In genomic region chr21:36707763-36708511, GRCh38 we compare ENCODE assay signal across 16 cellular contexts. TPM values are rescaled to one million over a fixed set of nuclear protein-coding genes. Genes with fewer than 3 reads are reported as not detected.
DNase-seq lines count a peak whose midpoint lies in the region; ATAC-seq, FAIRE-seq and TF ChIP-seq lines count a peak whose summit lies in the region.
"Had no signal": no experiment of that assay in that cellular context is flagged by ENCODE, and none has a peak within 500 bp of the region (broad histone marks: within the 10 kb centered on the region; RNA-seq: fewer than 3 reads in every experiment).

No MANE protein-coding gene starts in this region.

- H3K27me3 ChIP-seq in right lobe of liver: peaks cover 32 to 88% of the 10 kb centered on the region in 2 donors
- H3K27me3 ChIP-seq in HepG2 (ENCODE audit: control insufficient read depth in 1 of 2, insufficient read depth in 2 of 2, low read length in 2 of 2): peaks cover 0 to 20% of the 10 kb centered on the region in 2 experiments; a peak in 3 of 5 replicates
- H3K27me3 ChIP-seq in H1 (replicated peaks in 1 of 4; ENCODE audit: control insufficient read depth in 3 of 4, extremely low read depth in 1 of 4, insufficient read depth in 3 of 4, low read length in 3 of 4): peaks cover 69 to 98% (median 79%) of the 10 kb centered on the region in 4 experiments
- peaks cover 73 to 100% (median 91%) of the 10 kb centered on the region in 3 experiments for H3K27me3 ChIP-seq in neuronal stem cell (ENCODE audit: control insufficient read depth in 3 of 3, insufficient read depth in 3 of 3, low read depth in 1 of 3, low read length in 3 of 3)

- no peak overlapping the region for H2AFZ ChIP-seq in HepG2 (ENCODE audit: low read length)
- H2AFZ ChIP-seq in H1 (ENCODE audit: low read length): no peak overlapping the region
- peak overlapping the region; percentile 75 for H2AFZ ChIP-seq in neuronal stem cell (ENCODE audit: low read length)

- H3K9ac ChIP-seq in HepG2 (ENCODE audit: insufficient read depth, low read depth, low read length): no peak overlapping the region
- H3K9ac ChIP-seq in H1 (replicated peaks in 1 of 4; ENCODE audit: extremely low read depth in 1 of 4, low read depth in 3 of 4, low read length in 3 of 4): no peak overlapping the region
- H3K9ac ChIP-seq in neuronal stem cell (ENCODE audit: low read depth, low read length, poor library complexity): no peak overlapping the region
- H3K9ac ChIP-seq: BLaER1 had no signal

- TF ChIP-seq CTCF in right lobe of liver (IDR thresholded peaks at IDR 0.05): no peak
- TF ChIP-seq CTCF in HepG2 (CRISPR knock-in tag; IDR thresholded peaks at IDR 0.05): no peak
- TF ChIP-seq CTCF in H1 (IDR thresholded peaks at IDR 0.05; ENCODE audit: control extremely low read depth in 1 of 3, insufficient read depth in 1 of 3, low read depth in 1 of 3, low read length in 3 of 3): no peak

- H3K4me3 ChIP-seq in right lobe of liver (no peak overlapping the region), HepG2 (replicated peaks in 1 of 3; ENCODE audit: insufficient read depth in 1 of 3, low read depth in 2 of 3, low read length in 3 of 3) (no peak overlapping the region), H1 (ENCODE audit: extremely low read depth in 1 of 4, insufficient read depth in 2 of 4, low read depth in 3 of 4, low read length in 4 of 4) (peak overlapping the region in 2 of 4 experiments; percentile 10 to 57; a peak in 3 of 8 replicates), neuronal stem cell (ENCODE audit: low read length in 2 of 2) (no peak overlapping the region)
- H3K4me3 ChIP-seq: BLaER1 had no signal

- H2AK5ac ChIP-seq in H1 (ENCODE audit: low read depth, low read length) (no peak overlapping the region), neuronal stem cell (ENCODE audit: low read depth, low read length) (no peak overlapping the region)

- H3K14ac ChIP-seq in H1 (ENCODE audit: insufficient read length) (no peak overlapping the region), neuronal stem cell (ENCODE audit: low read length) (no peak overlapping the region)

- ATAC-seq in right lobe of liver: no peak
- no peak for ATAC-seq in HepG2
- no peak for ATAC-seq in HG03442 (IDR thresholded peaks at IDR 0.05; ENCODE audit: unreplicated experiment)

- no peaks in the 10 kb centered on the region for H3K9me3 ChIP-seq in right lobe of liver
- no peaks in the 10 kb centered on the region for H3K9me3 ChIP-seq in HepG2 (ENCODE audit: low read length)
- H3K9me3 ChIP-seq in H1 (ENCODE audit: insufficient read depth in 2 of 2, low read depth in 1 of 2, low read length in 1 of 2): no peaks in the 10 kb centered on the region
- peaks cover 1 to 3% of the 10 kb centered on the region in 2 donors for H3K9me3 ChIP-seq in neuronal stem cell (replicated peaks in 1 of 2; ENCODE audit: control insufficient read depth in 2 of 2, insufficient read depth in 1 of 2, low read depth in 1 of 2, low read length in 2 of 2)
- H3K9me3 ChIP-seq: neutrophil, tibial artery had no signal

- TF ChIP-seq RAD21 in HepG2 (CRISPR knock-in tag; IDR thresholded peaks at IDR 0.05): no peak
- TF ChIP-seq RAD21 in H1 (IDR thresholded peaks at IDR 0.05 in 1 of 2, conservative IDR thresholded peaks at IDR 0.05 in 1 of 2; ENCODE audit: low read depth in 2 of 2, low read length in 2 of 2): no peak

- H3K56ac ChIP-seq in H1 (replicated peaks; ENCODE audit: insufficient read length, low read depth, low read length): no peak overlapping the region

- H3K79me1 ChIP-seq in H1 (ENCODE audit: low read depth, low read length) (no peaks in the 10 kb centered on the region; the same call in 1 of the 2 replicates), neuronal stem cell (ENCODE audit: low read depth, low read length) (peaks cover 1% of the 10 kb centered on the region)

- H3K18ac ChIP-seq in H1 (ENCODE audit: extremely low read depth, low read length) (peak overlapping the region; percentile 32; the same call in 1 of the 2 replicates), neuronal stem cell (ENCODE audit: low read length) (peak overlapping the region; percentile 84)

- H4K91ac ChIP-seq in H1 (replicated peaks; ENCODE audit: insufficient read length, low read length) (no peak overlapping the region), neuronal stem cell (ENCODE audit: low read depth, low read length, poor library complexity) (no peak overlapping the region)

- CTCF ChIA-PET in HepG2 (lab: Yijun Ruan, JAX; ENCODE audit: low intra/inter-chr PET ratio, low total read pairs) (no interaction called here), H1 (lab: Charles Lee; ENCODE audit: partially characterized antibody) (interaction anchor here (1.0 to 3.7 kb wide), 8 partner anchors 7 to 279 kb away, joined by 3 to 17 read pairs (median 6); partner anchors contain the start of gene SIM2)

- H3K23ac ChIP-seq in H1 (ENCODE audit: insufficient read length) (no peak overlapping the region), neuronal stem cell (ENCODE audit: low read depth, low read length, poor library complexity) (no peak overlapping the region)

- H2BK120ac ChIP-seq in H1 (replicated peaks; ENCODE audit: low read depth, low read length) (no peak overlapping the region), neuronal stem cell (ENCODE audit: low read depth, low read length) (no peak overlapping the region)

- H3K36me3 ChIP-seq in right lobe of liver: no peaks in the 10 kb centered on the region
- H3K36me3 ChIP-seq in HepG2 (replicated peaks in 1 of 2; ENCODE audit: control insufficient read depth in 1 of 2, insufficient read depth in 2 of 2, low read length in 2 of 2): no peaks in the 10 kb centered on the region
- H3K36me3 ChIP-seq in H1 (ENCODE audit: control insufficient read depth in 2 of 4, insufficient read depth in 4 of 4, low read length in 3 of 4): peaks cover 0 to 12% (median 0%) of the 10 kb centered on the region in 4 experiments; a peak in 1 of 8 replicates
- H3K36me3 ChIP-seq in neuronal stem cell (replicated peaks in 1 of 2; ENCODE audit: control insufficient read depth in 2 of 2, insufficient read depth in 2 of 2, low read length in 2 of 2): no peaks in the 10 kb centered on the region
- H3K36me3 ChIP-seq: BLaER1, neutrophil, tibial artery had no signal

- POLR2A ChIA-PET in HepG2 (lab: Yijun Ruan, JAX): no interaction called here
- POLR2A ChIA-PET in H1 (lab: Charles Lee; ENCODE audit: partially characterized antibody): interaction anchor here (1.0 to 3.4 kb wide), 2 partner anchors 9 to 13 kb away, joined by 6 to 15 read pairs; partner anchors contain the start of gene SIM2

- in situ Hi-C loops in HepG2 (cut with HindIII; ENCODE audit: extremely low pct_ligation_motif_present, low pct_unique_long_range_greater_than_20kb): no loop called here

- FAIRE-seq in HepG2 (lab: Jason Lieb, UNC) (no peak), H1 (lab: Jason Lieb, UNC) (no peak)

- no peak overlapping the region; the same call in 1 of the 2 replicates for H4K8ac ChIP-seq in H1 (ENCODE audit: extremely low read depth, insufficient read depth, low read length)
- no peak overlapping the region for H4K8ac ChIP-seq in neuronal stem cell (ENCODE audit: low read depth, low read length)

- H2BK12ac ChIP-seq in H1 (ENCODE audit: low read depth, low read length) (peak overlapping the region; percentile 80; the same call in 1 of the 2 replicates), neuronal stem cell (ENCODE audit: low read length) (no peak overlapping the region)

- TF ChIP-seq POLR2A in right lobe of liver (IDR thresholded peaks at IDR 0.05): no peak
- no peak for TF ChIP-seq POLR2A in HepG2 (IDR thresholded peaks at IDR 0.05; ENCODE audit: insufficient read depth in 1 of 2, low read depth in 2 of 2, low read length in 2 of 2)
- no peak for TF ChIP-seq POLR2A in H1 (IDR thresholded peaks at IDR 0.05; ENCODE audit: control extremely low read depth in 1 of 2, low read depth in 2 of 2, low read length in 2 of 2)

- WGBS in right lobe of liver (ENCODE audit: insufficient coverage, low coverage, low lambda C conversion rate, missing lambda C conversion rate): 3% methylated on average over 22 of the region's 65 CpGs
- WGBS in HepG2 (ENCODE audit: low lambda C conversion rate): 76% methylated on average over 34 of the region's 65 CpGs
- WGBS in H1 (ENCODE audit: extremely low coverage in 1 of 2, insufficient coverage in 1 of 2, insufficient read length in 1 of 2, insufficient replicate concordance in 2 of 2, low coverage in 1 of 2, low lambda C conversion rate in 2 of 2, missing lambda C conversion rate in 1 of 2), 2 experiments: 1% methylated on average over 41 of the region's 65 CpGs; no CpG with 5 or more reads in 1 of the 2 experiments
- no CpG with 5 or more reads among the region's 65 CpGs for WGBS in neuronal stem cell (ENCODE audit: extremely low coverage in 2 of 2, insufficient read length in 2 of 2, insufficient replicate concordance in 1 of 2), 2 donors

- DNase-seq in right lobe of liver (peak in 2 of 3 donors; percentile 35 to 40), HepG2 (ENCODE audit: low spot score) (no peak), H1 (ENCODE audit: low read depth in 1 of 2, low spot score in 2 of 2) (peak in 1 of 2 experiments; percentile 70), neuronal stem cell (ENCODE audit: low spot score) (peak; percentile 29), midbrain (lab: John Stamatoyannopoulos, UW) (no peak), nucleus accumbens (lab: John Stamatoyannopoulos, UW) (no peak), globus pallidus (ENCODE audit: low spot score) (no peak)
- DNase-seq: erythroblast; immature natural killer cell; NCI-H1694; NK-92 treated with Interleukin-12 subunit alpha and Interleukin-12 subunit beta, amount 100 ng/mL, for 24 hours had no signal

- H3K27ac ChIP-seq in right lobe of liver (no peak overlapping the region), HepG2 (ENCODE audit: extremely low read length, insufficient read depth, low read length) (no peak overlapping the region), H1 (ENCODE audit: low read depth, low read length) (no peak overlapping the region), neuronal stem cell (replicated peaks; ENCODE audit: low read length) (no peak overlapping the region)
- H3K27ac ChIP-seq: BLaER1, neutrophil, tibial artery had no signal

- no peak overlapping the region for H4K5ac ChIP-seq in H1 (ENCODE audit: insufficient read length, low read depth, low read length)

- intact Hi-C loops in right lobe of liver (cut with DNase I) (no loop called here), HepG2 (cut with micrococcal nuclease; ENCODE audit: unreplicated experiment) (no loop called here)

- H3K4me2 ChIP-seq in HepG2 (ENCODE audit: low read depth, low read length) (no peak overlapping the region), H1 (ENCODE audit: insufficient read depth in 1 of 2, low read depth in 2 of 2, low read length in 2 of 2) (peak overlapping the region; percentile 80 to 90), neuronal stem cell (ENCODE audit: insufficient read depth, low read length, poor library complexity, severe bottlenecking) (peak overlapping the region; percentile 30)
- H3K4me2 ChIP-seq: BLaER1 had no signal

- no peaks in the 10 kb centered on the region for H3K79me2 ChIP-seq in HepG2 (ENCODE audit: insufficient read depth, low read length)
- no peaks in the 10 kb centered on the region for H3K79me2 ChIP-seq in H1 (ENCODE audit: control insufficient read depth in 1 of 2, insufficient read depth in 2 of 2, low read length in 2 of 2)

- no peaks in the 10 kb centered on the region for H4K20me1 ChIP-seq in HepG2 (ENCODE audit: insufficient read depth, low read length)
- H4K20me1 ChIP-seq in H1 (replicated peaks in 1 of 2; ENCODE audit: control insufficient read depth in 1 of 2, insufficient read depth in 2 of 2, low read length in 2 of 2): peaks cover 10 to 15% of the 10 kb centered on the region in 2 experiments

- H3K4me1 ChIP-seq in right lobe of liver: peaks cover 0 to 28% (median 3%) of the 10 kb centered on the region in 4 donors
- no peaks in the 10 kb centered on the region for H3K4me1 ChIP-seq in HepG2 (ENCODE audit: insufficient read depth, low read length)
- peaks cover 0 to 41% (median 31%) of the 10 kb centered on the region in 4 experiments; a peak in 6 of 7 replicates for H3K4me1 ChIP-seq in H1 (replicated peaks in 1 of 4; ENCODE audit: control insufficient read depth in 3 of 4, insufficient read depth in 4 of 4, low read length in 3 of 4)
- H3K4me1 ChIP-seq in neuronal stem cell (ENCODE audit: control insufficient read depth in 2 of 2, insufficient read depth in 1 of 2, low read depth in 1 of 2, low read length in 2 of 2): peaks cover 6 to 12% of the 10 kb centered on the region in 2 donors

- BruUV-seq in HepG2 (replicated peaks; lab: Mats Ljungman, UMichigan): no TSS peak

- no peak overlapping the region for H3K4ac ChIP-seq in H1 (replicated peaks; ENCODE audit: insufficient read length, low read depth, low read length)
- no peak overlapping the region for H3K4ac ChIP-seq in neuronal stem cell (ENCODE audit: low read length)

- peaks cover 3% of the 10 kb centered on the region; the same call in 1 of the 2 replicates for H3K23me2 ChIP-seq in H1 (ENCODE audit: low read depth, low read length)

- H2BK15ac ChIP-seq in H1 (ENCODE audit: low read length) (peak overlapping the region; percentile 29; the same call in 1 of the 2 replicates), neuronal stem cell (ENCODE audit: low read length) (no peak overlapping the region)

- H2BK5ac ChIP-seq in H1 (ENCODE audit: low read depth, low read length): no peak overlapping the region; the same call in 1 of the 2 replicates
- H2BK5ac ChIP-seq in neuronal stem cell (ENCODE audit: low read length): peak overlapping the region; percentile 29

- TF ChIP-seq EP300 in HepG2 (IDR thresholded peaks at IDR 0.05; ENCODE audit: low read depth in 2 of 2, low read length in 2 of 2): no peak
- TF ChIP-seq EP300 in HepG2 (CRISPR knock-in tag; IDR thresholded peaks at IDR 0.05; ENCODE audit: borderline replicate concordance): no peak
- TF ChIP-seq EP300 in H1 (IDR thresholded peaks at IDR 0.05; ENCODE audit: borderline replicate concordance in 1 of 2, low read depth in 2 of 2, low read length in 2 of 2): no peak

- no peak overlapping the region for H2BK20ac ChIP-seq in H1 (ENCODE audit: low read length)

RNA-seq across cellular contexts. Expression of gene SIM2, which starts 9.0 kb away (rescaled TPM):
- total RNA-seq in right lobe of liver (not detected), HepG2 (2016; rRNA removed; fragmentation: Illumina TruSeq; extraction: Trizol) (0.53 TPM in 2 replicates)
- total RNA-seq in HepG2 (2016; cell fraction: cytosol; rRNA removed; fragmentation: Illumina TruSeq; extraction: Trizol; ENCODE audit: low read depth): 0.20 and 0.35 TPM in 2 replicates
- total RNA-seq in HepG2 (2016; cell fraction: insoluble cytoplasmic fraction; rRNA removed; fragmentation: Illumina TruSeq; extraction: Trizol): 0.22 and 0.50 TPM in 2 replicates
- 0.38 and 0.49 TPM in 2 replicates for total RNA-seq in HepG2 (2016; cell fraction: membrane; rRNA removed; fragmentation: Illumina TruSeq; extraction: Trizol)
- 0.50 and 0.97 TPM in 2 replicates for total RNA-seq in HepG2 (2016; cell fraction: nucleus; rRNA removed; fragmentation: Illumina TruSeq; extraction: Trizol)
- polyA plus RNA-seq in HepG2 (2011; rRNA removed) (0.12 and 0.36 TPM in 2 replicates), H1 (2011; rRNA removed) (0.05 and 0.16 TPM in 2 replicates)
- 0.13 and 0.15 TPM in 2 replicates for polyA plus RNA-seq in HepG2 (2011; cell fraction: cytosol; rRNA removed)
- polyA plus RNA-seq in HepG2 (2011; cell fraction: nucleus; rRNA removed): 0.61 and 0.66 TPM in 2 replicates
- polyA plus RNA-seq in HepG2 (2012): 0.36 and 0.76 TPM in 2 replicates
- 0.29 TPM in 2 replicates for polyA plus RNA-seq in HepG2 (2016; cell fraction: cytosol; fragmentation: Illumina TruSeq; extraction: Trizol; ENCODE audit: low read depth)
- 0.62 and 0.96 TPM in 2 replicates for polyA plus RNA-seq in HepG2 (2016; cell fraction: insoluble cytoplasmic fraction; fragmentation: Illumina TruSeq; extraction: Trizol; ENCODE audit: low read depth)
- polyA plus RNA-seq in HepG2 (2016; cell fraction: membrane; fragmentation: Illumina TruSeq; extraction: Trizol; ENCODE audit: low read depth): 0.65 and 0.81 TPM in 2 replicates
- 1.5 and 2.1 TPM in 2 replicates for polyA plus RNA-seq in HepG2 (2016; cell fraction: nucleus; fragmentation: Illumina TruSeq; extraction: Trizol; ENCODE audit: insufficient read depth, low read depth)
- 0.80 and 17.2 TPM in 2 replicates for polyA minus RNA-seq in HepG2 (2011; rRNA and poly(A)+ RNA removed; ENCODE audit: low replicate concordance)
- 0.26 TPM in 1 of 2 replicates, not detected in the other for polyA minus RNA-seq in HepG2 (2011; cell fraction: cytosol; rRNA and poly(A)+ RNA removed)
- 0.77 and 1.1 TPM in 2 replicates for polyA minus RNA-seq in HepG2 (2011; cell fraction: nucleus; rRNA and poly(A)+ RNA removed)
- total RNA-seq in H1 (2021; fragmentation: NEBNext Ultra II Directional; extraction: Animal tissue kit (Norgen Biotek cat#: 25700)): 0.26 and 0.34 TPM in 2 replicates
- polyA plus RNA-seq in H1 (2011; cell fraction: cytosol; rRNA removed): 0.08 TPM
- polyA plus RNA-seq in H1 (2011; cell fraction: nucleus; rRNA removed): 0.24 TPM
- 0.08 to 0.37 TPM (median 0.19 TPM) in 4 replicates for polyA plus RNA-seq in H1 (2012, experiment 1 of 2)
- polyA plus RNA-seq in H1 (2012, experiment 2 of 2): 0.05 TPM
- polyA plus RNA-seq in H1 (2013, experiment 1 of 2): 0.14 TPM
- 0.11 TPM for polyA plus RNA-seq in H1 (2013, experiment 2 of 2)
- polyA minus RNA-seq in H1 (2011; rRNA and poly(A)+ RNA removed): 0.05 and 0.13 TPM in 2 replicates
- not detected for polyA minus RNA-seq in H1 (2011; cell fraction: cytosol; rRNA and poly(A)+ RNA removed)
- 0.70 TPM for polyA minus RNA-seq in H1 (2011; cell fraction: nucleus; rRNA and poly(A)+ RNA removed)
- polyA plus RNA-seq in neuronal stem cell (2013, experiment 1 of 2): 0.06 TPM
- 0.08 TPM for polyA plus RNA-seq in neuronal stem cell (2013, experiment 2 of 2)
- total RNA-seq: activated CD8-positive, alpha-beta memory T cell treated with anti-CD3 and anti-CD28 coated beads for 36 hours had no signal
- polyA plus RNA-seq: immature natural killer cell had no signal

Comparison
In these comparisons a context has a peak if more than half of its experiments do, and no peak if none do; other contexts are left out.
1. DNase-seq: peak in right lobe of liver (2 of 3) and neuronal stem cell (single experiment); none in HepG2 (single experiment), midbrain (single experiment), nucleus accumbens (0 of 56) and globus pallidus (single experiment).